In genomic region chr2:214731008-214731407, GRCh38 we compare ENCODE assay signal across 1 cellular context.
TF ChIP-seq lines count a peak whose summit lies in the region.

No MANE protein-coding gene starts in this region.

TF ChIP-seq in GM12878, 131 proteins besides CTCF, POLR2A, EP300 and RAD21 (continued from another document):
- TF ChIP-seq IRF4 (IDR thresholded peaks at IDR 0.05; ENCODE audit: low read depth, low read length) (no peak), SP1 (IDR thresholded peaks at IDR 0.05; ENCODE audit: low read depth, low read length) (no peak), MEF2B (IDR thresholded peaks at IDR 0.05; ENCODE audit: partially characterized antibody, poor library complexity, severe bottlenecking) (no peak)
